ENCODE assay signal across 1 cellular context in genomic region chr2:28391564-28392296, GRCh38.
A peak's percentile ranks its signal among the peaks of the same experiment; 100 is the strongest.
TF ChIP-seq lines count a peak whose summit lies in the region.

No MANE protein-coding gene starts in this region.

TF ChIP-seq in HepG2, 621 proteins besides CTCF, POLR2A, EP300 and RAD21 (continued from another document and continues in another):
- TF ChIP-seq ZNF407 (CRISPR knock-in tag; IDR thresholded peaks at IDR 0.05; ENCODE audit: not compliant biosample characterization), result no peak
- no peak for TF ChIP-seq NFATC3 (CRISPR knock-in tag; IDR thresholded peaks at IDR 0.05)
- TF ChIP-seq PHF5A (CRISPR knock-in tag; IDR thresholded peaks at IDR 0.05; ENCODE audit: low read depth, unreplicated experiment), result no peak
- peak; percentile 98 for TF ChIP-seq ZNF691 (CRISPR knock-in tag; IDR thresholded peaks at IDR 0.05; ENCODE audit: borderline replicate concordance, low read depth)
- TF ChIP-seq NAIF1 (CRISPR knock-in tag; IDR thresholded peaks at IDR 0.05; ENCODE audit: borderline replicate concordance), result 0 out of 2 replicates have a peak, but pooled peaks have one; percentile 29
- no peak for TF ChIP-seq ZFP82 (CRISPR knock-in tag; IDR thresholded peaks at IDR 0.05; ENCODE audit: borderline replicate concordance)
- peak; percentile 67; the same call in 1 of the 2 replicates for TF ChIP-seq ZBTB39 (CRISPR knock-in tag; IDR thresholded peaks at IDR 0.05)
- 0 out of 2 replicates have a peak, but pooled peaks have one; percentile 49 for TF ChIP-seq ZNF343 (CRISPR knock-in tag; IDR thresholded peaks at IDR 0.05)
- no peak for TF ChIP-seq ZNF230 (CRISPR knock-in tag; IDR thresholded peaks at IDR 0.05)
- peak; percentile 32; the same call in 1 of the 2 replicates for TF ChIP-seq MED1 (CRISPR knock-in tag; IDR thresholded peaks at IDR 0.05)
- TF ChIP-seq TRIM24 (CRISPR knock-in tag; IDR thresholded peaks at IDR 0.05), result no peak
- no peak for TF ChIP-seq ZNF260 (CRISPR knock-in tag; IDR thresholded peaks at IDR 0.05; ENCODE audit: borderline replicate concordance, low read depth)
- TF ChIP-seq ZNF569 (CRISPR knock-in tag; IDR thresholded peaks at IDR 0.05; ENCODE audit: borderline replicate concordance), result no peak
- no peak for TF ChIP-seq ZNF333 (CRISPR knock-in tag; IDR thresholded peaks at IDR 0.05; ENCODE audit: borderline replicate concordance)
- TF ChIP-seq ZNF790 (CRISPR knock-in tag; IDR thresholded peaks at IDR 0.05; ENCODE audit: borderline replicate concordance), result no peak
- peak; percentile 61 for TF ChIP-seq FOXP4 (CRISPR knock-in tag; IDR thresholded peaks at IDR 0.05)
- TF ChIP-seq CBX5 (CRISPR knock-in tag; IDR thresholded peaks at IDR 0.05; ENCODE audit: borderline replicate concordance), result no peak; the same call in 1 of the 2 replicates
- no peak for TF ChIP-seq ZNF557 (CRISPR knock-in tag; IDR thresholded peaks at IDR 0.05)
- peak; percentile 63; the same call in 1 of the 2 replicates for TF ChIP-seq SIN3A (IDR thresholded peaks at IDR 0.05; ENCODE audit: borderline replicate concordance, low read depth, low read length)
- no peak for TF ChIP-seq CENPT (CRISPR knock-in tag; IDR thresholded peaks at IDR 0.05; ENCODE audit: low read depth)
- TF ChIP-seq MIXL1 (CRISPR knock-in tag; IDR thresholded peaks at IDR 0.05), result no peak
- no peak for TF ChIP-seq NPAS2 (CRISPR knock-in tag; IDR thresholded peaks at IDR 0.05; ENCODE audit: borderline replicate concordance)
- no peak for TF ChIP-seq ARNT (IDR thresholded peaks at IDR 0.05)
- no peak for TF ChIP-seq ZNF124 (CRISPR knock-in tag; IDR thresholded peaks at IDR 0.05)
- TF ChIP-seq FOSL2 (CRISPR knock-in tag; IDR thresholded peaks at IDR 0.05), result no peak; the same call in 1 of the 2 replicates
- peak; percentile 84 for TF ChIP-seq SAP130 (CRISPR knock-in tag; IDR thresholded peaks at IDR 0.05; ENCODE audit: low read depth)
- no peak; the same call in 1 of the 2 replicates for TF ChIP-seq ERF (CRISPR knock-in tag; IDR thresholded peaks at IDR 0.05)
- TF ChIP-seq ZNF143 (CRISPR knock-in tag; IDR thresholded peaks at IDR 0.05), result no peak
- TF ChIP-seq PBX3 (CRISPR knock-in tag; IDR thresholded peaks at IDR 0.05; ENCODE audit: borderline replicate concordance), result no peak
- no peak for TF ChIP-seq MAFF (IDR thresholded peaks at IDR 0.05; ENCODE audit: low read depth, low read length)
- no peak for TF ChIP-seq ZNF256 (CRISPR knock-in tag; conservative IDR thresholded peaks at IDR 0.05)
- TF ChIP-seq POLR2G (IDR thresholded peaks at IDR 0.05; ENCODE audit: low read depth, low read length), result peak; percentile 52
- TF ChIP-seq ZNF839 (CRISPR knock-in tag; IDR thresholded peaks at IDR 0.05; ENCODE audit: borderline replicate concordance), result no peak
- no peak for TF ChIP-seq FOXM1 (CRISPR knock-in tag; IDR thresholded peaks at IDR 0.05)
- TF ChIP-seq CBX2 (IDR thresholded peaks at IDR 0.05; ENCODE audit: low read depth, low read length), result no peak
- TF ChIP-seq CBX2 (CRISPR knock-in tag; IDR thresholded peaks at IDR 0.05; ENCODE audit: low read depth), result no peak
- no peak for TF ChIP-seq ZHX1 (CRISPR knock-in tag; IDR thresholded peaks at IDR 0.05; ENCODE audit: low read depth)
- TF ChIP-seq RCOR2 (CRISPR knock-in tag; IDR thresholded peaks at IDR 0.05), result peak; percentile 87; the same call in 1 of the 2 replicates
- no peak for TF ChIP-seq ZMYM2 (CRISPR knock-in tag; IDR thresholded peaks at IDR 0.05)
- no peak for TF ChIP-seq U2AF2 (IDR thresholded peaks at IDR 0.05; ENCODE audit: low read depth, low read length)
